ENCODE assay signal across 8 cellular contexts in the genomic region with DNA sequence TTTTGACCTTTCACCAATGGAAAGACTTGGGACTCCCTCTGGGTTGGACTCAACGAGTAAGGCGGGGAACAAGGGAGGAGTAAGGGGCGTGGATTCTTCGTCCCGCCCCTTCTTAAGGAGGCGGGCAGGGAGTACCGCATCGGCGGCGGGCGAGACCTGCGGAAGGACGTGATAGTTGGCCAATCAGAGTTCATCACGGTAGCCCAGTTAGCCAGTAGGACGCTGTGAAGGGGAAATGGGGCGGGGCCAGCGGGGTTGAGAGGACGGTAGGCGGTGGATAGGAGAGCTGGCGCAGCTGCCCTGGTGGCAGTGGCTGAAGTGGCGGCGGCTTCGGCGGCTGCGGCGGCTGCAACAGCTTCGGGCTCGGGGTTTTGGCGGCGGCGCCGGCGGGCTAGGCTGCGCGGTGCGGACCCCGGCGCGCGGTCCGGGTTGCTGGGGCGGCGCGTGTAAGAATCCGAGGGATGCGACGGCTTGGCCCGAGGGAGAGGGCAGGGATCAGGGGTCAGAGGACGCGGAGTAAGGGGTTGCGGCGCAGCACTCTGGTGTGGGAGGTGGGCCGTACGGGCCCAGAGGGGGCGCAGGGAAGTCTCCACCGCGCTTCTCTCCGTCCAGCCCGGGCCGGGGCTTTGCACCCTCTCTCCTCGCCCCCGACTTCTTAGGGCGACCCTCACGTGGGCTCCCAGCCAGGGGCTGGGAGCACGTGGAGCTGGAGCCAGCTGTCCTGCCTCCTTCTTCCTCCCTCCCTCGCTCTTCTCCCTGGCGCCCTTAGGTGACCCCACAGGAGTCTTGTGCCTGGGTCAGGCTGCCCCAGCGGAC. TPM values are rescaled to one million over a fixed set of nuclear protein-coding genes. Genes with fewer than 3 reads are reported as not detected.
DNase-seq lines count a peak whose midpoint lies in the region; ATAC-seq and TF ChIP-seq lines count a peak whose summit lies in the region.

A gene (plus strand): TSS at position 284 of the 816 bp plus-strand sequence. CDS start 5,389 bp downstream, outside the sequence.

- H3K9me3 Mint-ChIP-seq in type B pancreatic cell: no peaks in the 10 kb centered on the region

- peak within 1 kb of the TSS; percentile 94 for H3K4me3 Mint-ChIP-seq in type B pancreatic cell

- peak within 1 kb of the TSS; percentile 96 for H3K27ac Mint-ChIP-seq in type B pancreatic cell

- H3K9ac ChIP-seq in adipocyte (ENCODE audit: low read length): peak within 1 kb of the TSS; percentile 86

- no peaks in the 10 kb centered on the region for H3K27me3 ChIP-seq in adipocyte (replicated peaks; ENCODE audit: control insufficient read depth, insufficient read depth, low read length)

- DNase-seq in GM12865 (ENCODE audit: low read depth): peak; percentile 100
- DNase-seq in NCI-H1436 (lab: John Stamatoyannopoulos, UW): peak; percentile 99
- DNase-seq in T follicular helper cell (ENCODE audit: low read depth): peak; percentile 99
- peak; percentile 100 for DNase-seq in adipocyte (ENCODE audit: low read depth)
- peak; percentile 99 for DNase-seq in cardiac septum (ENCODE audit: low spot score)
- peak; percentile 100 for DNase-seq in pons (ENCODE audit: low spot score)
- DNase-seq in type B pancreatic cell (ENCODE audit: extremely low spot score, unreplicated experiment): peak; percentile 97

- intact Hi-C loops in cardiac septum (cut with DNase I): loop anchor here (5.0 kb wide), 1 partner anchor 36 kb away; no protein-coding TSS in a partner anchor

- no peaks in the 10 kb centered on the region for H3K27me3 Mint-ChIP-seq in type B pancreatic cell

- peaks cover 28% of the 10 kb centered on the region for H3K4me1 Mint-ChIP-seq in type B pancreatic cell (ENCODE audit: unreplicated experiment)

- no peak for TF ChIP-seq CTCF in GM12865 (IDR thresholded peaks at IDR 0.05; ENCODE audit: insufficient read depth, low read depth, low read length, missing control alignments)
- no peak for TF ChIP-seq CTCF in type B pancreatic cell (conservative IDR thresholded peaks at IDR 0.05)

- ATAC-seq in HG02798 (IDR thresholded peaks at IDR 0.05; ENCODE audit: poor library complexity, unreplicated experiment): peak; percentile 93

- H3K4me3 ChIP-seq in GM12865 (ENCODE audit: low read depth, low read length) (peak within 1 kb of the TSS; percentile 96), adipocyte (ENCODE audit: low read length) (peak within 1 kb of the TSS; percentile 85)

- H3K9me3 ChIP-seq in adipocyte (ENCODE audit: control insufficient read depth, low read length): no peaks in the 10 kb centered on the region

- peaks cover 39% of the 10 kb centered on the region for H3K4me1 ChIP-seq in adipocyte (ENCODE audit: control insufficient read depth, insufficient read depth, low read length)

- H3K36me3 Mint-ChIP-seq in type B pancreatic cell: no peaks in the 10 kb centered on the region

- no peaks in the 10 kb centered on the region for H3K36me3 ChIP-seq in adipocyte (ENCODE audit: control insufficient read depth, insufficient read depth, low read length, severe bottlenecking)

RNA-seq across cellular contexts. Expression of the gene that starts here (rescaled TPM):
- total RNA-seq in cardiac septum (77.1 TPM), type B pancreatic cell (ENCODE audit: low replicate concordance) (55.6 and 103 TPM in 2 replicates)

Comparison
In these comparisons a context has a peak if more than half of its experiments do, and no peak if none do; other contexts are left out.
1. Peak in every context shown above with its lines: DNase-seq, ATAC-seq and H3K4me3 ChIP-seq.